ENCODE assay signal across 8 cellular contexts in genomic region chr7:66385191-66385905, GRCh38.
DNase-seq lines count a peak whose midpoint lies in the region; ATAC-seq, FAIRE-seq and TF ChIP-seq lines count a peak whose summit lies in the region.
"Not testable (repeated sequence)": the region's sequence is repeated elsewhere in the genome, so short reads cannot be mapped to it uniquely, and the experiment has no call there.

No MANE protein-coding gene starts in this region.

- DNase-seq in AG10803 (ENCODE audit: low read depth) (peak; percentile 6), GM23248 (peak; percentile 12), NCI-H226 (peak; percentile 89), body of pancreas (peak in 2 of 4 donors; percentile 10 to 27), cerebellum (ENCODE audit: low spot score) (peak; percentile 17), endothelial cell of umbilical vein (ENCODE audit: low read depth, low spot score) (peak; percentile 19), fibroblast of villous mesenchyme (ENCODE audit: low read depth) (peak; percentile 76)
- DNase-seq in neural crest cell (ENCODE audit: low read depth, low spot score) = not testable (repeated sequence)

- H3K9me3 Mint-ChIP-seq in neural crest cell = not testable (repeated sequence)

- peak; percentile 8 for FAIRE-seq in endothelial cell of umbilical vein (lab: Jason Lieb, UNC)

- not testable (repeated sequence) for BruUV-seq in endothelial cell of umbilical vein (replicated peaks; lab: Mats Ljungman, UMichigan)

- CTCF ChIA-PET in endothelial cell of umbilical vein (lab: Charles Lee) = not testable (repeated sequence)

- H3K79me2 ChIP-seq in GM23248 (ENCODE audit: insufficient read depth); endothelial cell of umbilical vein (ENCODE audit: control insufficient read depth, insufficient read depth, low read length): not testable (repeated sequence)

- H3K27me3 Mint-ChIP-seq in neural crest cell (ENCODE audit: low read depth) = not testable (repeated sequence)

- not testable (repeated sequence) for H3K9me2 ChIP-seq in GM23248 (ENCODE audit: insufficient read depth)

- in situ Hi-C loops in GM23248 (cut with MboI) = not testable (repeated sequence)

- dilution Hi-C loops in endothelial cell of umbilical vein (cut with MboI; ENCODE audit: extremely low pct_ligation_motif_present, low sequenced_read_pairs) = not testable (repeated sequence)

- H3K4me2 ChIP-seq in GM23248 (ENCODE audit: unreplicated experiment); endothelial cell of umbilical vein (ENCODE audit: insufficient read depth, low read length): not testable (repeated sequence)

- ATAC-seq in body of pancreas = peak; percentile 40

- not testable (repeated sequence) for H4K20me1 ChIP-seq in GM23248 (ENCODE audit: insufficient read depth); endothelial cell of umbilical vein (replicated peaks; ENCODE audit: control insufficient read depth, extremely low read depth, insufficient read depth, low read length)

- TF ChIP-seq CTCF in AG10803 (conservative IDR thresholded peaks at IDR 0.05; ENCODE audit: low read length); body of pancreas (IDR thresholded peaks at IDR 0.05); endothelial cell of umbilical vein (IDR thresholded peaks at IDR 0.05; ENCODE audit: extremely low read depth in 1 of 2, insufficient read depth in 1 of 2, low read depth in 1 of 2, low read length in 2 of 2); fibroblast of villous mesenchyme (IDR thresholded peaks at IDR 0.05; ENCODE audit: insufficient read depth, low read depth, low read length); neural crest cell (conservative IDR thresholded peaks at IDR 0.05): not testable (repeated sequence)

- H3F3A ChIP-seq in GM23248 (ENCODE audit: insufficient read depth) = not testable (repeated sequence)

- H2AFZ ChIP-seq in GM23248 = 0 out of 2 replicates have a peak overlapping the region, but pooled peaks have one; percentile 0
- not testable (repeated sequence) for H2AFZ ChIP-seq in endothelial cell of umbilical vein (ENCODE audit: low read depth, low read length)

- H3K27ac Mint-ChIP-seq in neural crest cell (ENCODE audit: unreplicated experiment) = peak overlapping the region; percentile 10

- H3K9me3 ChIP-seq in GM23248 (ENCODE audit: low read depth); body of pancreas; endothelial cell of umbilical vein (replicated peaks; ENCODE audit: control insufficient read depth, insufficient read depth, low read length): not testable (repeated sequence)

- 48 to 49% methylated on average over 4 to 5 of the region's 5 CpGs for WGBS in GM23248 (ENCODE audit: low coverage in 1 of 2, low lambda C conversion rate in 2 of 2, missing lambda C conversion rate in 2 of 2), 2 experiments
- WGBS in body of pancreas, 2 donors = 60 to 67% methylated on average over 5 of the region's 5 CpGs

- H3K36me3 Mint-ChIP-seq in neural crest cell (ENCODE audit: low read depth) = peaks cover 11% of the 10 kb centered on the region

- not testable (repeated sequence) for H3K4me1 Mint-ChIP-seq in neural crest cell

- not testable (repeated sequence) for H3K36me3 ChIP-seq in GM23248 (ENCODE audit: low read depth); body of pancreas (replicated peaks in 1 of 2; ENCODE audit: insufficient read depth in 1 of 2, low read depth in 2 of 2); endothelial cell of umbilical vein (ENCODE audit: control insufficient read depth in 2 of 2, extremely low read depth in 1 of 2, insufficient read depth in 2 of 2, low read length in 2 of 2)

- intact Hi-C loops in body of pancreas (cut with DNase I); endothelial cell of umbilical vein (cut with micrococcal nuclease): not testable (repeated sequence)

- not testable (repeated sequence) for TF ChIP-seq POLR2A in body of pancreas (IDR thresholded peaks at IDR 0.05); endothelial cell of umbilical vein (IDR thresholded peaks at IDR 0.05; ENCODE audit: low read depth, low read length)

- not testable (repeated sequence) for H3K4me1 ChIP-seq in GM23248 (ENCODE audit: insufficient read depth); body of pancreas; endothelial cell of umbilical vein (ENCODE audit: control insufficient read depth, extremely low read depth, insufficient read depth, low read length)

- not testable (repeated sequence) for H3K27ac ChIP-seq in GM23248; body of pancreas; endothelial cell of umbilical vein (ENCODE audit: insufficient read depth, low read depth, low read length)

- not testable (repeated sequence) for H3K9me1 ChIP-seq in endothelial cell of umbilical vein (replicated peaks; ENCODE audit: control insufficient read depth, extremely low read depth, insufficient read depth, low read length)

- H3K9ac ChIP-seq in GM23248; endothelial cell of umbilical vein (replicated peaks; ENCODE audit: extremely low read depth, insufficient read depth, low read length): not testable (repeated sequence)

- not testable (repeated sequence) for H3K4me3 Mint-ChIP-seq in neural crest cell

- POLR2A ChIA-PET in endothelial cell of umbilical vein (lab: Charles Lee) = not testable (repeated sequence)

- not testable (repeated sequence) for H3K4me3 ChIP-seq in AG10803 (ENCODE audit: low read length); GM23248; body of pancreas; endothelial cell of umbilical vein (replicated peaks in 1 of 3; ENCODE audit: insufficient read depth in 1 of 3, low read depth in 1 of 3, low read length in 3 of 3); fibroblast of villous mesenchyme (ENCODE audit: low read depth, low read length)

- H3K27me3 ChIP-seq in GM23248 (replicated peaks; ENCODE audit: insufficient read depth); body of pancreas; endothelial cell of umbilical vein (ENCODE audit: control insufficient read depth in 2 of 2, insufficient read depth in 2 of 2, low read length in 2 of 2): not testable (repeated sequence)
